11 cellular contexts compared by ENCODE assay signal in genomic region chr3:155391583-155391982, GRCh38.
DNase-seq lines count a peak whose midpoint lies in the region; ATAC-seq and TF ChIP-seq lines count a peak whose summit lies in the region.
"Had no signal": no experiment of that assay in that cellular context is flagged by ENCODE, and none has a peak within 500 bp of the region (broad histone marks: within the 10 kb centered on the region; RNA-seq: fewer than 3 reads in every experiment).

No MANE protein-coding gene starts in this region.

- no peaks in the 10 kb centered on the region for H3K4me1 ChIP-seq in uterus

- no peak for TF ChIP-seq POLR2A in uterus (IDR thresholded peaks at IDR 0.05)

- no peaks in the 10 kb centered on the region for H3K36me3 ChIP-seq in uterus

- intact Hi-C loops in Right ventricle myocardium inferior (cut with DNase I), result loop anchor here (5.0 kb wide), 1 partner anchor 39 kb away; no protein-coding TSS in a partner anchor
- intact Hi-C loops in cardiac septum (cut with DNase I), result no loop called here
- intact Hi-C loops in uterus (cut with DNase I; ENCODE audit: low total_unique reads), result no loop called here

- H3K27ac ChIP-seq in uterus, result peak overlapping the region in 1 of 2 donors; percentile 51

- DNase-seq in Right ventricle myocardium inferior (ENCODE audit: missing footprints), result no peak
- no peak for DNase-seq in cardiac septum (ENCODE audit: low spot score)
- peak; percentile 91 for DNase-seq in astrocyte of the hippocampus (ENCODE audit: low read depth, low spot score)
- peak; percentile 5 for DNase-seq in kidney glomerular epithelial cell (lab: John Stamatoyannopoulos, UW)
- peak; percentile 22 to 49 for DNase-seq in uterus
- no peak for DNase-seq in NCI-H526 (lab: John Stamatoyannopoulos, UW)
- DNase-seq in activated CD8-positive, alpha-beta memory T cell treated with anti-CD3 and anti-CD28 coated beads, Interleukin-2, amount 50 U/mL, for 4 hours, result no peak
- DNase-seq: activated CD4-positive, alpha-beta memory T cell treated with anti-CD3 and anti-CD28 coated beads, Interleukin-2, amount 10 ng/mL, durations not matched to agents 7 days and 5 days; AML-193; central memory CD4-positive, alpha-beta T cell had no signal

- H3K27me3 ChIP-seq in uterus, result no peaks in the 10 kb centered on the region

- H3K4me3 ChIP-seq in uterus, result no peak overlapping the region

- no peak for TF ChIP-seq CTCF in uterus (IDR thresholded peaks at IDR 0.05)

- ATAC-seq in Right ventricle myocardium inferior (peak; percentile 95), HG03139 (IDR thresholded peaks at IDR 0.05; ENCODE audit: unreplicated experiment) (no peak)

- no peaks in the 10 kb centered on the region for H3K9me3 ChIP-seq in uterus

Comparison
In these comparisons a context has a peak if more than half of its experiments do, and no peak if none do; other contexts are left out.
1. DNase-seq: peak in astrocyte of the hippocampus (single experiment), kidney glomerular epithelial cell (single experiment) and uterus (2 of 2); none in Right ventricle myocardium inferior (single experiment), cardiac septum (single experiment), NCI-H526 (0 of 2) and activated CD8-positive, alpha-beta memory T cell treated with anti-CD3 and anti-CD28 coated beads, Interleukin-2, amount 50 U/mL, for 4 hours (single experiment).